ENCODE assay signal across 1 cellular context in the genomic region with DNA sequence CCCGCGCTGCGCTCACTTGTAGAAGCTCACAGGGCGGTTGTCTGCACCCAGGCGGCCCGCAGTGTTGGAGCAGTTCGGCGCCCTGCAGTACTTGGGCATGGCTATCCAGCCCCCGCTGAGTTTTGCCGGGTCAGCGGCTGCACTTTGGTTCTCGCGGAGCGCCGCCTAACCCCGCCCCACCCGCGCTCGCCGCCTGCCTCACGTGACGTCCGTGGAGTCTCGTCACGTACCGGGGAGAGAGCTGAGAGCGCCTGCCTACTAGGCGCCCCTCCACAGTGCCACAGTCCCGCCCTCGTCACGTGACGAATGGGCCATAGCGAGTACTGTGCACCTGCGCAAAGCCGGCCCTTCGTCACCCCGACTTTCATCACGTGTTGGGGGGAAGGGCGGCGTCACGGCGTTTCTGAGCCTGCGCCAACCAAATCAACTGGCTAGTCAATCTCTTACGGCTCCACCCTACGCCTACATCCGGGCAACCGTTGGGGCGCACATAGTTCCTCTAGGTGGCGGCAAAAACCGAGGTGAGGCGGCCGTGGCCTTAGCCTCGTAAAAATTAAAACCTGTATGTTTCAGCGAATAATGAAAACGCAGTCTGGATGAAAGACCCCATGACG.
TF ChIP-seq lines count a peak whose summit lies in the region.

A gene with protein sequence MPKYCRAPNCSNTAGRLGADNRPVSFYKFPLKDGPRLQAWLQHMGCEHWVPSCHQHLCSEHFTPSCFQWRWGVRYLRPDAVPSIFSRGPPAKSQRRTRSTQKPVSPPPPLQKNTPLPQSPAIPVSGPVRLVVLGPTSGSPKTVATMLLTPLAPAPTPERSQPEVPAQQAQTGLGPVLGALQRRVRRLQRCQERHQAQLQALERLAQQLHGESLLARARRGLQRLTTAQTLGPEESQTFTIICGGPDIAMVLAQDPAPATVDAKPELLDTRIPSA (minus strand): TSS at position 167 of the 614 bp plus-strand sequence. CDS start 68 bp downstream, at position 99.

TF ChIP-seq in K562, 482 proteins besides CTCF, POLR2A, EP300 and RAD21 (continued from another document):
- TF ChIP-seq, protein P1, sequence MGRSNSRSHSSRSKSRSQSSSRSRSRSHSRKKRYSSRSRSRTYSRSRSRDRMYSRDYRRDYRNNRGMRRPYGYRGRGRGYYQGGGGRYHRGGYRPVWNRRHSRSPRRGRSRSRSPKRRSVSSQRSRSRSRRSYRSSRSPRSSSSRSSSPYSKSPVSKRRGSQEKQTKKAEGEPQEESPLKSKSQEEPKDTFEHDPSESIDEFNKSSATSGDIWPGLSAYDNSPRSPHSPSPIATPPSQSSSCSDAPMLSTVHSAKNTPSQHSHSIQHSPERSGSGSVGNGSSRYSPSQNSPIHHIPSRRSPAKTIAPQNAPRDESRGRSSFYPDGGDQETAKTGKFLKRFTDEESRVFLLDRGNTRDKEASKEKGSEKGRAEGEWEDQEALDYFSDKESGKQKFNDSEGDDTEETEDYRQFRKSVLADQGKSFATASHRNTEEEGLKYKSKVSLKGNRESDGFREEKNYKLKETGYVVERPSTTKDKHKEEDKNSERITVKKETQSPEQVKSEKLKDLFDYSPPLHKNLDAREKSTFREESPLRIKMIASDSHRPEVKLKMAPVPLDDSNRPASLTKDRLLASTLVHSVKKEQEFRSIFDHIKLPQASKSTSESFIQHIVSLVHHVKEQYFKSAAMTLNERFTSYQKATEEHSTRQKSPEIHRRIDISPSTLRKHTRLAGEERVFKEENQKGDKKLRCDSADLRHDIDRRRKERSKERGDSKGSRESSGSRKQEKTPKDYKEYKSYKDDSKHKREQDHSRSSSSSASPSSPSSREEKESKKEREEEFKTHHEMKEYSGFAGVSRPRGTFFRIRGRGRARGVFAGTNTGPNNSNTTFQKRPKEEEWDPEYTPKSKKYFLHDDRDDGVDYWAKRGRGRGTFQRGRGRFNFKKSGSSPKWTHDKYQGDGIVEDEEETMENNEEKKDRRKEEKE (IDR thresholded peaks at IDR 0.05; ENCODE audit: borderline replicate concordance in 1 of 2, control insufficient read depth in 1 of 2, low read depth in 2 of 2, low read length in 1 of 2) = no peak
- peak; percentile 77 for TF ChIP-seq SOX6 (IDR thresholded peaks at IDR 0.05)
- TF ChIP-seq KLF16 (IDR thresholded peaks at IDR 0.05) = no peak
- TF ChIP-seq ZNF134 (CRISPR knock-in tag; conservative IDR thresholded peaks at IDR 0.05) = no peak
- TF ChIP-seq, protein P2, sequence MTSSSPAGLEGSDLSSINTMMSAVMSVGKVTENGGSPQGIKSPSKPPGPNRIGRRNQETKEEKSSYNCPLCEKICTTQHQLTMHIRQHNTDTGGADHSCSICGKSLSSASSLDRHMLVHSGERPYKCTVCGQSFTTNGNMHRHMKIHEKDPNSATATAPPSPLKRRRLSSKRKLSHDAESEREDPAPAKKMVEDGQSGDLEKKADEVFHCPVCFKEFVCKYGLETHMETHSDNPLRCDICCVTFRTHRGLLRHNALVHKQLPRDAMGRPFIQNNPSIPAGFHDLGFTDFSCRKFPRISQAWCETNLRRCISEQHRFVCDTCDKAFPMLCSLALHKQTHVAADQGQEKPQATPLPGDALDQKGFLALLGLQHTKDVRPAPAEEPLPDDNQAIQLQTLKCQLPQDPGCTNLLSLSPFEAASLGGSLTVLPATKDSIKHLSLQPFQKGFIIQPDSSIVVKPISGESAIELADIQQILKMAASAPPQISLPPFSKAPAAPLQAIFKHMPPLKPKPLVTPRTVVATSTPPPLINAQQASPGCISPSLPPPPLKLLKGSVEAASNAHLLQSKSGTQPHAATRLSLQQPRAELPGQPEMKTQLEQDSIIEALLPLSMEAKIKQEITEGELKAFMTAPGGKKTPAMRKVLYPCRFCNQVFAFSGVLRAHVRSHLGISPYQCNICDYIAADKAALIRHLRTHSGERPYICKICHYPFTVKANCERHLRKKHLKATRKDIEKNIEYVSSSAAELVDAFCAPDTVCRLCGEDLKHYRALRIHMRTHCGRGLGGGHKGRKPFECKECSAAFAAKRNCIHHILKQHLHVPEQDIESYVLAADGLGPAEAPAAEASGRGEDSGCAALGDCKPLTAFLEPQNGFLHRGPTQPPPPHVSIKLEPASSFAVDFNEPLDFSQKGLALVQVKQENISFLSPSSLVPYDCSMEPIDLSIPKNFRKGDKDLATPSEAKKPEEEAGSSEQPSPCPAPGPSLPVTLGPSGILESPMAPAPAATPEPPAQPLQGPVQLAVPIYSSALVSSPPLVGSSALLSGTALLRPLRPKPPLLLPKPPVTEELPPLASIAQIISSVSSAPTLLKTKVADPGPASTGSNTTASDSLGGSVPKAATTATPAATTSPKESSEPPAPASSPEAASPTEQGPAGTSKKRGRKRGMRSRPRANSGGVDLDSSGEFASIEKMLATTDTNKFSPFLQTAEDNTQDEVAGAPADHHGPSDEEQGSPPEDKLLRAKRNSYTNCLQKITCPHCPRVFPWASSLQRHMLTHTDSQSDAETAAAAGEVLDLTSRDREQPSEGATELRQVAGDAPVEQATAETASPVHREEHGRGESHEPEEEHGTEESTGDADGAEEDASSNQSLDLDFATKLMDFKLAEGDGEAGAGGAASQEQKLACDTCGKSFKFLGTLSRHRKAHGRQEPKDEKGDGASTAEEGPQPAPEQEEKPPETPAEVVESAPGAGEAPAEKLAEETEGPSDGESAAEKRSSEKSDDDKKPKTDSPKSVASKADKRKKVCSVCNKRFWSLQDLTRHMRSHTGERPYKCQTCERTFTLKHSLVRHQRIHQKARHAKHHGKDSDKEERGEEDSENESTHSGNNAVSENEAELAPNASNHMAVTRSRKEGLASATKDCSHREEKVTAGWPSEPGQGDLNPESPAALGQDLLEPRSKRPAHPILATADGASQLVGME (CRISPR knock-in tag; IDR thresholded peaks at IDR 0.05) = no peak
- no peak for TF ChIP-seq ZNF184 (CRISPR knock-in tag; IDR thresholded peaks at IDR 0.05)
- TF ChIP-seq EP400 (IDR thresholded peaks at IDR 0.05) = no peak; the same call in 1 of the 2 replicates
- TF ChIP-seq ETS2 (tag; IDR thresholded peaks at IDR 0.05; ENCODE audit: borderline replicate concordance, poor library complexity, severe bottlenecking) = no peak
- peak; percentile 65 for TF ChIP-seq BCOR (IDR thresholded peaks at IDR 0.05)
- TF ChIP-seq ZNF551 (CRISPR knock-in tag; IDR thresholded peaks at IDR 0.05) = no peak
- no peak for TF ChIP-seq CHD4 (IDR thresholded peaks at IDR 0.05; ENCODE audit: insufficient read depth, insufficient replicate concordance, low read depth, low read length, poor library complexity, severe bottlenecking)
- TF ChIP-seq ETV5 (CRISPR knock-in tag; IDR thresholded peaks at IDR 0.05; ENCODE audit: low read depth) = peak; percentile 62; the same call in 1 of the 2 replicates
- no peak for TF ChIP-seq ZKSCAN3 (CRISPR knock-in tag; IDR thresholded peaks at IDR 0.05)
- no peak for TF ChIP-seq MAFG (tag; conservative IDR thresholded peaks at IDR 0.05)
- peak; percentile 53; the same call in 1 of the 2 replicates for TF ChIP-seq DPF2 (IDR thresholded peaks at IDR 0.05)
- peak; percentile 72 for TF ChIP-seq PHF20 (IDR thresholded peaks at IDR 0.05; ENCODE audit: partially characterized antibody)
- peak in 1 of 2 experiments; percentile 88 for TF ChIP-seq AFF1 (IDR thresholded peaks at IDR 0.05; ENCODE audit: low read depth in 1 of 2, partially characterized antibody in 2 of 2)
- peak; percentile 52 for TF ChIP-seq HNRNPLL (IDR thresholded peaks at IDR 0.05; ENCODE audit: low read depth, low read length, poor library complexity, severe bottlenecking)
- TF ChIP-seq SMAD2 (IDR thresholded peaks at IDR 0.05; ENCODE audit: low read depth, low read length) = no peak
- no peak for TF ChIP-seq ARHGAP35 (IDR thresholded peaks at IDR 0.05; ENCODE audit: partially characterized antibody)
- no peak for TF ChIP-seq NFIX (CRISPR knock-in tag; IDR thresholded peaks at IDR 0.05; ENCODE audit: low read depth)
- TF ChIP-seq CBX3 (IDR thresholded peaks at IDR 0.05; ENCODE audit: borderline replicate concordance in 1 of 2, low read length in 2 of 2) = no peak
- TF ChIP-seq MEF2D (tag; conservative IDR thresholded peaks at IDR 0.05; ENCODE audit: low read depth) = 0 out of 2 replicates have a peak, but pooled peaks have one; percentile 37
- peak; percentile 89 for TF ChIP-seq ZBTB2 (IDR thresholded peaks at IDR 0.05)
- TF ChIP-seq POLR2H (tag; IDR thresholded peaks at IDR 0.05; ENCODE audit: low read depth) = peak; percentile 69; the same call in 1 of the 2 replicates
- TF ChIP-seq XRCC4 (IDR thresholded peaks at IDR 0.05; ENCODE audit: extremely low read depth, insufficient read depth, insufficient read length) = no peak
